In the genomic region with DNA sequence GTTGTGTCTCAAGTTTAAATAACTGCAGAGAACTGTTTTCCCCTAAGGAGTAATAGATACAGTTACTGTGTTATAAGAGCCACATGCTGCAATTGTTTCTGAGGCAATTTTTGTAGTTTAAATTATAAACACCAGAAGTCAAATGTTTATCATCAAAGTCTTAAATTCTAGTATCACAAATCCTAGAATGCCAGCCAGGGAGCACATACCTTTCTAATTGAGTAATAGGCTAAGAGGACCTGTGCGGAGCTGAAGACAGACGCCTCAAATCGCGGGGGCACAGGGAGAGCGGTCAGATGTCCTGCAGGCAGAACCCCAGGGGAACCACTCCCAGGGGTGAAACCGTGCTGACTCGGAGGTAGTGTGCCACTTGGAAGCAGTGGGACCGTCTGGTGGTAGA, we compare ENCODE assay signal across 13 cellular contexts.
DNase-seq lines count a peak whose midpoint lies in the region; ATAC-seq, FAIRE-seq and TF ChIP-seq lines count a peak whose summit lies in the region.
"Had no signal": no experiment of that assay in that cellular context is flagged by ENCODE, and none has a peak within 500 bp of the region (broad histone marks: within the 10 kb centered on the region; RNA-seq: fewer than 3 reads in every experiment).

No MANE protein-coding gene starts in this region.

- intact Hi-C loops in mammary epithelial cell (cut with micrococcal nuclease) (no loop called here), MCF 10A (cut with micrococcal nuclease) (no loop called here), uterus (cut with DNase I; ENCODE audit: low total_unique reads) (no loop called here)

- peaks cover 9% of the 10 kb centered on the region for H3K4me1 Mint-ChIP-seq in MCF 10A (ENCODE audit: insufficient read depth, unreplicated experiment)
- H3K4me1 Mint-ChIP-seq in activated T-helper 17 cell treated with anti-CD3 and anti-CD28 coated beads, Interleukin-2, amount 50 U/mL, for 72 hours: no peaks in the 10 kb centered on the region

- no peak for TF ChIP-seq POLR2A in uterus (IDR thresholded peaks at IDR 0.05)

- peak overlapping the region; percentile 82 for H2AFZ ChIP-seq in mammary epithelial cell (ENCODE audit: low read depth, low read length)
- H2AFZ ChIP-seq in keratinocyte (ENCODE audit: control insufficient read depth, low read length): peak overlapping the region; percentile 80

- no peaks in the 10 kb centered on the region for H3K9me3 Mint-ChIP-seq in MCF 10A (ENCODE audit: unreplicated experiment)
- no peaks in the 10 kb centered on the region for H3K9me3 Mint-ChIP-seq in activated T-helper 17 cell treated with anti-CD3 and anti-CD28 coated beads, Interleukin-2, amount 50 U/mL, for 72 hours

- H3K36me3 Mint-ChIP-seq in MCF 10A (ENCODE audit: insufficient read depth, unreplicated experiment): no peaks in the 10 kb centered on the region
- no peaks in the 10 kb centered on the region for H3K36me3 Mint-ChIP-seq in activated T-helper 17 cell treated with anti-CD3 and anti-CD28 coated beads, Interleukin-2, amount 50 U/mL, for 72 hours (ENCODE audit: low read depth)

- H3K27ac ChIP-seq in mammary epithelial cell (ENCODE audit: insufficient read depth, low read depth, low read length) (no peak overlapping the region), keratinocyte (ENCODE audit: control insufficient read depth, insufficient read depth, low read length) (no peak overlapping the region), uterus (peak overlapping the region; percentile 27 to 69)

- DNase-seq in mammary epithelial cell: peak; percentile 16
- no peak for DNase-seq in MCF 10A (ENCODE audit: unreplicated experiment)
- peak; percentile 51 for DNase-seq in choroid plexus epithelial cell (ENCODE audit: low read depth)
- DNase-seq in keratinocyte (ENCODE audit: low read depth, low spot score): no peak
- no peak for DNase-seq in uterus
- no peak for DNase-seq in activated CD4-positive, alpha-beta T cell treated with anti-CD3 and anti-CD28 coated beads, Interleukin-2, amount 50 U/mL, for 4 hours
- DNase-seq in DMS79 (lab: John Stamatoyannopoulos, UW): no peak
- DNase-seq: 8988T; activated CD4-positive, CD25-positive, alpha-beta regulatory T cell; DMS79 treated with DMSO at 0.1 percent for 48 hours; NCI-H524; SHP77 had no signal

- H3K79me2 ChIP-seq in mammary epithelial cell (ENCODE audit: insufficient read depth, low read length): no peaks in the 10 kb centered on the region
- no peaks in the 10 kb centered on the region for H3K79me2 ChIP-seq in keratinocyte (ENCODE audit: control insufficient read depth, insufficient read depth, low read length)

- POLR2A ChIA-PET in MCF 10A (lab: Yijun Ruan, JAX): no interaction called here

- H3K9me1 ChIP-seq in keratinocyte (ENCODE audit: control insufficient read depth, extremely low read depth, insufficient read depth, low read length): no peaks in the 10 kb centered on the region

- H4K20me1 ChIP-seq in mammary epithelial cell (ENCODE audit: insufficient read depth, low read length) (no peaks in the 10 kb centered on the region), keratinocyte (ENCODE audit: control insufficient read depth, extremely low read depth, insufficient read depth, low read length) (no peaks in the 10 kb centered on the region)

- no peaks in the 10 kb centered on the region for H3K27me3 Mint-ChIP-seq in MCF 10A (ENCODE audit: insufficient read depth, unreplicated experiment)
- peaks cover 11% of the 10 kb centered on the region for H3K27me3 Mint-ChIP-seq in activated T-helper 17 cell treated with anti-CD3 and anti-CD28 coated beads, Interleukin-2, amount 50 U/mL, for 72 hours

- no peak overlapping the region for H3K9ac ChIP-seq in mammary epithelial cell (ENCODE audit: insufficient read depth, low read length)
- H3K9ac ChIP-seq in keratinocyte (ENCODE audit: control insufficient read depth, extremely low read depth, insufficient read depth, low read length): no peak overlapping the region

- CTCF ChIA-PET in mammary epithelial cell (lab: Charles Lee; ENCODE audit: low non-redundant PET) (no interaction called here), MCF 10A (lab: Yijun Ruan, JAX) (interaction anchor here (1.5 kb wide), 1 partner anchor 15 kb away, joined by 5 read pairs; no protein-coding TSS in a partner anchor)

- no peak overlapping the region for H3K4me3 ChIP-seq in mammary epithelial cell (replicated peaks in 1 of 3; ENCODE audit: insufficient read depth in 1 of 3, low read depth in 2 of 3, low read length in 3 of 3)
- H3K4me3 ChIP-seq in choroid plexus epithelial cell (ENCODE audit: low read depth, low read length): peak overlapping the region; percentile 3
- no peak overlapping the region for H3K4me3 ChIP-seq in keratinocyte (ENCODE audit: control insufficient read depth in 2 of 3, extremely low read depth in 1 of 3, insufficient read depth in 2 of 3, low read depth in 1 of 3, low read length in 3 of 3)
- H3K4me3 ChIP-seq in uterus: no peak overlapping the region

- no peak overlapping the region for H3K27ac Mint-ChIP-seq in MCF 10A (ENCODE audit: low read depth, unreplicated experiment)
- H3K27ac Mint-ChIP-seq in activated T-helper 17 cell treated with anti-CD3 and anti-CD28 coated beads, Interleukin-2, amount 50 U/mL, for 72 hours: no peak overlapping the region

- BruUV-seq in mammary epithelial cell (replicated peaks; lab: Mats Ljungman, UMichigan): no TSS peak
- no TSS peak for BruUV-seq in MCF 10A (replicated peaks; lab: Mats Ljungman, UMichigan)

- no peaks in the 10 kb centered on the region for H3K27me3 ChIP-seq in mammary epithelial cell (ENCODE audit: insufficient read depth, low read length)
- H3K27me3 ChIP-seq in keratinocyte (ENCODE audit: control insufficient read depth, extremely low read depth, insufficient read depth, low read length): no peaks in the 10 kb centered on the region
- no peaks in the 10 kb centered on the region for H3K27me3 ChIP-seq in uterus

- peaks cover 9% of the 10 kb centered on the region for H3K4me1 ChIP-seq in mammary epithelial cell (ENCODE audit: insufficient read depth, low read length)
- peaks cover 22% of the 10 kb centered on the region for H3K4me1 ChIP-seq in keratinocyte (ENCODE audit: control insufficient read depth, extremely low read depth, insufficient read depth, low read length)
- H3K4me1 ChIP-seq in uterus: peaks cover 0 to 3% of the 10 kb centered on the region in 2 donors

- in situ Hi-C loops in mammary epithelial cell (cut with MboI; ENCODE audit: low sequenced_read_pairs in 2 of 2): no loop called here

- H3K4me2 ChIP-seq in mammary epithelial cell (ENCODE audit: insufficient read depth, low read depth, low read length) (peak overlapping the region; percentile 48), keratinocyte (ENCODE audit: control insufficient read depth, extremely low read depth, insufficient read depth, low read depth, low read length) (peak overlapping the region; percentile 60)

- H3K4me3 Mint-ChIP-seq in MCF 10A (ENCODE audit: unreplicated experiment): no peak overlapping the region
- no peak overlapping the region for H3K4me3 Mint-ChIP-seq in activated T-helper 17 cell treated with anti-CD3 and anti-CD28 coated beads, Interleukin-2, amount 50 U/mL, for 72 hours

- no peaks in the 10 kb centered on the region for H3K36me3 ChIP-seq in mammary epithelial cell (ENCODE audit: insufficient read depth, low read length)
- no peaks in the 10 kb centered on the region for H3K36me3 ChIP-seq in keratinocyte (ENCODE audit: control insufficient read depth in 2 of 2, extremely low read depth in 1 of 2, insufficient read depth in 2 of 2, low read length in 2 of 2)
- H3K36me3 ChIP-seq in uterus: no peaks in the 10 kb centered on the region

- peak; percentile 41 for FAIRE-seq in keratinocyte (lab: Jason Lieb, UNC)

- WGBS in mammary epithelial cell (ENCODE audit: low coverage, missing lambda C conversion rate): 5% methylated on average over 8 of the region's 8 CpGs

- no peak for ATAC-seq in activated T-helper 17 cell treated with anti-CD3 and anti-CD28 coated beads, Interleukin-2, amount 50 U/mL, for 72 hours (replicated peaks)

- dilution Hi-C loops in mammary epithelial cell (cut with HindIII; ENCODE audit: low sequenced_read_pairs): no loop called here
- dilution Hi-C loops in keratinocyte (cut with MboI; ENCODE audit: extremely low pct_ligation_motif_present, low sequenced_read_pairs): no loop called here

- TF ChIP-seq CTCF in mammary epithelial cell (conservative IDR thresholded peaks at IDR 0.05 in 1 of 2, IDR thresholded peaks at IDR 0.05 in 1 of 2; ENCODE audit: extremely low read depth in 1 of 2, insufficient read depth in 1 of 2, low read depth in 1 of 2, low read length in 2 of 2): no peak
- TF ChIP-seq CTCF in MCF 10A (IDR thresholded peaks at IDR 0.05; ENCODE audit: unreplicated experiment): no peak
- no peak for TF ChIP-seq CTCF in choroid plexus epithelial cell (conservative IDR thresholded peaks at IDR 0.05; ENCODE audit: low read depth, low read length)
- no peak for TF ChIP-seq CTCF in keratinocyte (optimal IDR thresholded peaks at IDR 0.05 in 1 of 3, IDR thresholded peaks at IDR 0.05 in 1 of 3, conservative IDR thresholded peaks at IDR 0.05 in 1 of 3; ENCODE audit: extremely low read depth in 1 of 3, insufficient read depth in 2 of 3, low read length in 3 of 3)
- TF ChIP-seq CTCF in uterus (IDR thresholded peaks at IDR 0.05): no peak

- H3K9me3 ChIP-seq in mammary epithelial cell (replicated peaks; ENCODE audit: insufficient read depth, low read length): no peaks in the 10 kb centered on the region
- H3K9me3 ChIP-seq in keratinocyte (ENCODE audit: control insufficient read depth, low read depth, low read length): no peaks in the 10 kb centered on the region
- no peaks in the 10 kb centered on the region for H3K9me3 ChIP-seq in uterus

Comparison
In these comparisons a context has a peak if more than half of its experiments do, and no peak if none do; other contexts are left out.
1. DNase-seq: peak in mammary epithelial cell (single experiment) and choroid plexus epithelial cell (single experiment); none in MCF 10A (single experiment), keratinocyte (single experiment), uterus (0 of 2), activated CD4-positive, alpha-beta T cell treated with anti-CD3 and anti-CD28 coated beads, Interleukin-2, amount 50 U/mL, for 4 hours (0 of 2) and DMS79 (single experiment).
2. H3K27ac ChIP-seq: peak in uterus (2 of 2); none in mammary epithelial cell (single experiment) and keratinocyte (single experiment).